ENCODE assay signal across 1 cellular context in genomic region chr17:66468241-66469087, GRCh38.
TF ChIP-seq lines count a peak whose summit lies in the region.

No MANE protein-coding gene starts in this region.

TF ChIP-seq in K562, 482 proteins besides CTCF, POLR2A, EP300 and RAD21 (continued from another document and continues in another):
- TF ChIP-seq, protein P1, sequence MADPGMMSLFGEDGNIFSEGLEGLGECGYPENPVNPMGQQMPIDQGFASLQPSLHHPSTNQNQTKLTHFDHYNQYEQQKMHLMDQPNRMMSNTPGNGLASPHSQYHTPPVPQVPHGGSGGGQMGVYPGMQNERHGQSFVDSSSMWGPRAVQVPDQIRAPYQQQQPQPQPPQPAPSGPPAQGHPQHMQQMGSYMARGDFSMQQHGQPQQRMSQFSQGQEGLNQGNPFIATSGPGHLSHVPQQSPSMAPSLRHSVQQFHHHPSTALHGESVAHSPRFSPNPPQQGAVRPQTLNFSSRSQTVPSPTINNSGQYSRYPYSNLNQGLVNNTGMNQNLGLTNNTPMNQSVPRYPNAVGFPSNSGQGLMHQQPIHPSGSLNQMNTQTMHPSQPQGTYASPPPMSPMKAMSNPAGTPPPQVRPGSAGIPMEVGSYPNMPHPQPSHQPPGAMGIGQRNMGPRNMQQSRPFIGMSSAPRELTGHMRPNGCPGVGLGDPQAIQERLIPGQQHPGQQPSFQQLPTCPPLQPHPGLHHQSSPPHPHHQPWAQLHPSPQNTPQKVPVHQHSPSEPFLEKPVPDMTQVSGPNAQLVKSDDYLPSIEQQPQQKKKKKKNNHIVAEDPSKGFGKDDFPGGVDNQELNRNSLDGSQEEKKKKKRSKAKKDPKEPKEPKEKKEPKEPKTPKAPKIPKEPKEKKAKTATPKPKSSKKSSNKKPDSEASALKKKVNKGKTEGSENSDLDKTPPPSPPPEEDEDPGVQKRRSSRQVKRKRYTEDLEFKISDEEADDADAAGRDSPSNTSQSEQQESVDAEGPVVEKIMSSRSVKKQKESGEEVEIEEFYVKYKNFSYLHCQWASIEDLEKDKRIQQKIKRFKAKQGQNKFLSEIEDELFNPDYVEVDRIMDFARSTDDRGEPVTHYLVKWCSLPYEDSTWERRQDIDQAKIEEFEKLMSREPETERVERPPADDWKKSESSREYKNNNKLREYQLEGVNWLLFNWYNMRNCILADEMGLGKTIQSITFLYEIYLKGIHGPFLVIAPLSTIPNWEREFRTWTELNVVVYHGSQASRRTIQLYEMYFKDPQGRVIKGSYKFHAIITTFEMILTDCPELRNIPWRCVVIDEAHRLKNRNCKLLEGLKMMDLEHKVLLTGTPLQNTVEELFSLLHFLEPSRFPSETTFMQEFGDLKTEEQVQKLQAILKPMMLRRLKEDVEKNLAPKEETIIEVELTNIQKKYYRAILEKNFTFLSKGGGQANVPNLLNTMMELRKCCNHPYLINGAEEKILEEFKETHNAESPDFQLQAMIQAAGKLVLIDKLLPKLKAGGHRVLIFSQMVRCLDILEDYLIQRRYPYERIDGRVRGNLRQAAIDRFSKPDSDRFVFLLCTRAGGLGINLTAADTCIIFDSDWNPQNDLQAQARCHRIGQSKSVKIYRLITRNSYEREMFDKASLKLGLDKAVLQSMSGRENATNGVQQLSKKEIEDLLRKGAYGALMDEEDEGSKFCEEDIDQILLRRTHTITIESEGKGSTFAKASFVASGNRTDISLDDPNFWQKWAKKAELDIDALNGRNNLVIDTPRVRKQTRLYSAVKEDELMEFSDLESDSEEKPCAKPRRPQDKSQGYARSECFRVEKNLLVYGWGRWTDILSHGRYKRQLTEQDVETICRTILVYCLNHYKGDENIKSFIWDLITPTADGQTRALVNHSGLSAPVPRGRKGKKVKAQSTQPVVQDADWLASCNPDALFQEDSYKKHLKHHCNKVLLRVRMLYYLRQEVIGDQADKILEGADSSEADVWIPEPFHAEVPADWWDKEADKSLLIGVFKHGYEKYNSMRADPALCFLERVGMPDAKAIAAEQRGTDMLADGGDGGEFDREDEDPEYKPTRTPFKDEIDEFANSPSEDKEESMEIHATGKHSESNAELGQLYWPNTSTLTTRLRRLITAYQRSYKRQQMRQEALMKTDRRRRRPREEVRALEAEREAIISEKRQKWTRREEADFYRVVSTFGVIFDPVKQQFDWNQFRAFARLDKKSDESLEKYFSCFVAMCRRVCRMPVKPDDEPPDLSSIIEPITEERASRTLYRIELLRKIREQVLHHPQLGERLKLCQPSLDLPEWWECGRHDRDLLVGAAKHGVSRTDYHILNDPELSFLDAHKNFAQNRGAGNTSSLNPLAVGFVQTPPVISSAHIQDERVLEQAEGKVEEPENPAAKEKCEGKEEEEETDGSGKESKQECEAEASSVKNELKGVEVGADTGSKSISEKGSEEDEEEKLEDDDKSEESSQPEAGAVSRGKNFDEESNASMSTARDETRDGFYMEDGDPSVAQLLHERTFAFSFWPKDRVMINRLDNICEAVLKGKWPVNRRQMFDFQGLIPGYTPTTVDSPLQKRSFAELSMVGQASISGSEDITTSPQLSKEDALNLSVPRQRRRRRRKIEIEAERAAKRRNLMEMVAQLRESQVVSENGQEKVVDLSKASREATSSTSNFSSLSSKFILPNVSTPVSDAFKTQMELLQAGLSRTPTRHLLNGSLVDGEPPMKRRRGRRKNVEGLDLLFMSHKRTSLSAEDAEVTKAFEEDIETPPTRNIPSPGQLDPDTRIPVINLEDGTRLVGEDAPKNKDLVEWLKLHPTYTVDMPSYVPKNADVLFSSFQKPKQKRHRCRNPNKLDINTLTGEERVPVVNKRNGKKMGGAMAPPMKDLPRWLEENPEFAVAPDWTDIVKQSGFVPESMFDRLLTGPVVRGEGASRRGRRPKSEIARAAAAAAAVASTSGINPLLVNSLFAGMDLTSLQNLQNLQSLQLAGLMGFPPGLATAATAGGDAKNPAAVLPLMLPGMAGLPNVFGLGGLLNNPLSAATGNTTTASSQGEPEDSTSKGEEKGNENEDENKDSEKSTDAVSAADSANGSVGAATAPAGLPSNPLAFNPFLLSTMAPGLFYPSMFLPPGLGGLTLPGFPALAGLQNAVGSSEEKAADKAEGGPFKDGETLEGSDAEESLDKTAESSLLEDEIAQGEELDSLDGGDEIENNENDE (IDR thresholded peaks at IDR 0.05; ENCODE audit: low read depth, low read length): no peak
- no peak for TF ChIP-seq ZEB2 (IDR thresholded peaks at IDR 0.05)
- TF ChIP-seq ZNF175 (CRISPR knock-in tag; IDR thresholded peaks at IDR 0.05; ENCODE audit: low read depth): no peak; the same call in 1 of the 2 replicates
- TF ChIP-seq RB1 (IDR thresholded peaks at IDR 0.05; ENCODE audit: low read depth): no peak
- TF ChIP-seq TAF9B (IDR thresholded peaks at IDR 0.05; ENCODE audit: partially characterized antibody): peak; percentile 81
- no peak for TF ChIP-seq MCM7 (IDR thresholded peaks at IDR 0.05)
- TF ChIP-seq ZNF668 (CRISPR knock-in tag; IDR thresholded peaks at IDR 0.05): no peak
- TF ChIP-seq SMC3 (conservative IDR thresholded peaks at IDR 0.05; ENCODE audit: insufficient read depth, low read depth, low read length): no peak
- no peak for TF ChIP-seq TAF7 (tag; IDR thresholded peaks at IDR 0.05)
- no peak for TF ChIP-seq NFYB (IDR thresholded peaks at IDR 0.05; ENCODE audit: extremely low read depth, insufficient read length)
- TF ChIP-seq GTF2B (IDR thresholded peaks at IDR 0.05; ENCODE audit: extremely low read depth, insufficient read length): no peak
- TF ChIP-seq, protein P2, sequence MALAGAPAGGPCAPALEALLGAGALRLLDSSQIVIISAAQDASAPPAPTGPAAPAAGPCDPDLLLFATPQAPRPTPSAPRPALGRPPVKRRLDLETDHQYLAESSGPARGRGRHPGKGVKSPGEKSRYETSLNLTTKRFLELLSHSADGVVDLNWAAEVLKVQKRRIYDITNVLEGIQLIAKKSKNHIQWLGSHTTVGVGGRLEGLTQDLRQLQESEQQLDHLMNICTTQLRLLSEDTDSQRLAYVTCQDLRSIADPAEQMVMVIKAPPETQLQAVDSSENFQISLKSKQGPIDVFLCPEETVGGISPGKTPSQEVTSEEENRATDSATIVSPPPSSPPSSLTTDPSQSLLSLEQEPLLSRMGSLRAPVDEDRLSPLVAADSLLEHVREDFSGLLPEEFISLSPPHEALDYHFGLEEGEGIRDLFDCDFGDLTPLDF (CRISPR knock-in tag; IDR thresholded peaks at IDR 0.05): no peak
- TF ChIP-seq FOXK2 (conservative IDR thresholded peaks at IDR 0.05 in 1 of 2, IDR thresholded peaks at IDR 0.05 in 1 of 2; ENCODE audit: low read depth in 2 of 2): peak; percentile 35 to 39; a peak in 1 of 4 replicates
- no peak for TF ChIP-seq ELF4 (CRISPR knock-in tag; IDR thresholded peaks at IDR 0.05)
- no peak for TF ChIP-seq MIER1 (IDR thresholded peaks at IDR 0.05; ENCODE audit: low read depth)
- no peak for TF ChIP-seq HMG20B (CRISPR knock-in tag; IDR thresholded peaks at IDR 0.05)
- TF ChIP-seq, protein P3, sequence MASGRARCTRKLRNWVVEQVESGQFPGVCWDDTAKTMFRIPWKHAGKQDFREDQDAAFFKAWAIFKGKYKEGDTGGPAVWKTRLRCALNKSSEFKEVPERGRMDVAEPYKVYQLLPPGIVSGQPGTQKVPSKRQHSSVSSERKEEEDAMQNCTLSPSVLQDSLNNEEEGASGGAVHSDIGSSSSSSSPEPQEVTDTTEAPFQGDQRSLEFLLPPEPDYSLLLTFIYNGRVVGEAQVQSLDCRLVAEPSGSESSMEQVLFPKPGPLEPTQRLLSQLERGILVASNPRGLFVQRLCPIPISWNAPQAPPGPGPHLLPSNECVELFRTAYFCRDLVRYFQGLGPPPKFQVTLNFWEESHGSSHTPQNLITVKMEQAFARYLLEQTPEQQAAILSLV (tag; IDR thresholded peaks at IDR 0.05): no peak
- no peak for TF ChIP-seq ZBTB43 (CRISPR knock-in tag; IDR thresholded peaks at IDR 0.05)
- TF ChIP-seq, protein P4, sequence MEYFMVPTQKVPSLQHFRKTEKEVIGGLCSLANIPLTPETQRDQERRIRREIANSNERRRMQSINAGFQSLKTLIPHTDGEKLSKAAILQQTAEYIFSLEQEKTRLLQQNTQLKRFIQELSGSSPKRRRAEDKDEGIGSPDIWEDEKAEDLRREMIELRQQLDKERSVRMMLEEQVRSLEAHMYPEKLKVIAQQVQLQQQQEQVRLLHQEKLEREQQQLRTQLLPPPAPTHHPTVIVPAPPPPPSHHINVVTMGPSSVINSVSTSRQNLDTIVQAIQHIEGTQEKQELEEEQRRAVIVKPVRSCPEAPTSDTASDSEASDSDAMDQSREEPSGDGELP (CRISPR knock-in tag; IDR thresholded peaks at IDR 0.05; ENCODE audit: borderline replicate concordance): peak; percentile 99
- TF ChIP-seq ZNF174 (CRISPR knock-in tag; IDR thresholded peaks at IDR 0.05): no peak
- TF ChIP-seq, protein P5, sequence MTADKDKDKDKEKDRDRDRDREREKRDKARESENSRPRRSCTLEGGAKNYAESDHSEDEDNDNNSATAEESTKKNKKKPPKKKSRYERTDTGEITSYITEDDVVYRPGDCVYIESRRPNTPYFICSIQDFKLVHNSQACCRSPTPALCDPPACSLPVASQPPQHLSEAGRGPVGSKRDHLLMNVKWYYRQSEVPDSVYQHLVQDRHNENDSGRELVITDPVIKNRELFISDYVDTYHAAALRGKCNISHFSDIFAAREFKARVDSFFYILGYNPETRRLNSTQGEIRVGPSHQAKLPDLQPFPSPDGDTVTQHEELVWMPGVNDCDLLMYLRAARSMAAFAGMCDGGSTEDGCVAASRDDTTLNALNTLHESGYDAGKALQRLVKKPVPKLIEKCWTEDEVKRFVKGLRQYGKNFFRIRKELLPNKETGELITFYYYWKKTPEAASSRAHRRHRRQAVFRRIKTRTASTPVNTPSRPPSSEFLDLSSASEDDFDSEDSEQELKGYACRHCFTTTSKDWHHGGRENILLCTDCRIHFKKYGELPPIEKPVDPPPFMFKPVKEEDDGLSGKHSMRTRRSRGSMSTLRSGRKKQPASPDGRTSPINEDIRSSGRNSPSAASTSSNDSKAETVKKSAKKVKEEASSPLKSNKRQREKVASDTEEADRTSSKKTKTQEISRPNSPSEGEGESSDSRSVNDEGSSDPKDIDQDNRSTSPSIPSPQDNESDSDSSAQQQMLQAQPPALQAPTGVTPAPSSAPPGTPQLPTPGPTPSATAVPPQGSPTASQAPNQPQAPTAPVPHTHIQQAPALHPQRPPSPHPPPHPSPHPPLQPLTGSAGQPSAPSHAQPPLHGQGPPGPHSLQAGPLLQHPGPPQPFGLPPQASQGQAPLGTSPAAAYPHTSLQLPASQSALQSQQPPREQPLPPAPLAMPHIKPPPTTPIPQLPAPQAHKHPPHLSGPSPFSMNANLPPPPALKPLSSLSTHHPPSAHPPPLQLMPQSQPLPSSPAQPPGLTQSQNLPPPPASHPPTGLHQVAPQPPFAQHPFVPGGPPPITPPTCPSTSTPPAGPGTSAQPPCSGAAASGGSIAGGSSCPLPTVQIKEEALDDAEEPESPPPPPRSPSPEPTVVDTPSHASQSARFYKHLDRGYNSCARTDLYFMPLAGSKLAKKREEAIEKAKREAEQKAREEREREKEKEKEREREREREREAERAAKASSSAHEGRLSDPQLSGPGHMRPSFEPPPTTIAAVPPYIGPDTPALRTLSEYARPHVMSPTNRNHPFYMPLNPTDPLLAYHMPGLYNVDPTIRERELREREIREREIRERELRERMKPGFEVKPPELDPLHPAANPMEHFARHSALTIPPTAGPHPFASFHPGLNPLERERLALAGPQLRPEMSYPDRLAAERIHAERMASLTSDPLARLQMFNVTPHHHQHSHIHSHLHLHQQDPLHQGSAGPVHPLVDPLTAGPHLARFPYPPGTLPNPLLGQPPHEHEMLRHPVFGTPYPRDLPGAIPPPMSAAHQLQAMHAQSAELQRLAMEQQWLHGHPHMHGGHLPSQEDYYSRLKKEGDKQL (CRISPR knock-in tag; IDR thresholded peaks at IDR 0.05; ENCODE audit: borderline replicate concordance): no peak
- no peak for TF ChIP-seq ZNF354B (CRISPR knock-in tag; IDR thresholded peaks at IDR 0.05)
- TF ChIP-seq NR2F6 (CRISPR knock-in tag; IDR thresholded peaks at IDR 0.05): no peak
- TF ChIP-seq ZBTB7A (IDR thresholded peaks at IDR 0.05; ENCODE audit: borderline replicate concordance, control insufficient read depth, low read depth, low read length): no peak
- TF ChIP-seq GTF2A2 (tag; IDR thresholded peaks at IDR 0.05): no peak
- TF ChIP-seq POU5F1 (IDR thresholded peaks at IDR 0.05; ENCODE audit: borderline replicate concordance, low read depth, low read length, partially characterized antibody): no peak
- peak; percentile 43; the same call in 1 of the 2 replicates for TF ChIP-seq CREB1 (IDR thresholded peaks at IDR 0.05)
- no peak; the same call in 1 of the 2 replicates for TF ChIP-seq CREB1 (CRISPR knock-in tag; IDR thresholded peaks at IDR 0.05)
- no peak for TF ChIP-seq ZNF212 (CRISPR knock-in tag; IDR thresholded peaks at IDR 0.05)
- TF ChIP-seq SNIP1 (IDR thresholded peaks at IDR 0.05; ENCODE audit: low read depth): no peak
- TF ChIP-seq ZNF165 (CRISPR knock-in tag; IDR thresholded peaks at IDR 0.05; ENCODE audit: borderline replicate concordance): no peak
- no peak for TF ChIP-seq GTF2F1 (IDR thresholded peaks at IDR 0.05; ENCODE audit: low read depth, low read length)
- no peak for TF ChIP-seq XRCC3 (IDR thresholded peaks at IDR 0.05)
- TF ChIP-seq ZKSCAN8 (CRISPR knock-in tag; IDR thresholded peaks at IDR 0.05): no peak
- TF ChIP-seq NFXL1 (CRISPR knock-in tag; IDR thresholded peaks at IDR 0.05): no peak
- no peak for TF ChIP-seq ELK3 (CRISPR knock-in tag; IDR thresholded peaks at IDR 0.05)
- TF ChIP-seq MTA2 (IDR thresholded peaks at IDR 0.05; ENCODE audit: low read depth): peak; percentile 79
- no peak for TF ChIP-seq NELFE (IDR thresholded peaks at IDR 0.05; ENCODE audit: insufficient read depth, insufficient read length)
- TF ChIP-seq GATAD2A (IDR thresholded peaks at IDR 0.05): no peak
- TF ChIP-seq ZSCAN32 (CRISPR knock-in tag; IDR thresholded peaks at IDR 0.05): no peak
- TF ChIP-seq HDAC2 (IDR thresholded peaks at IDR 0.05): 0 out of 2 replicates have a peak, but pooled peaks have one; percentile 28
- TF ChIP-seq CBX2 (IDR thresholded peaks at IDR 0.05; ENCODE audit: insufficient read depth, low read length, poor library complexity, severe bottlenecking): no peak
- TF ChIP-seq ZNF431 (CRISPR knock-in tag; IDR thresholded peaks at IDR 0.05): no peak
